1 cellular context compared by ENCODE assay signal in the genomic region with DNA sequence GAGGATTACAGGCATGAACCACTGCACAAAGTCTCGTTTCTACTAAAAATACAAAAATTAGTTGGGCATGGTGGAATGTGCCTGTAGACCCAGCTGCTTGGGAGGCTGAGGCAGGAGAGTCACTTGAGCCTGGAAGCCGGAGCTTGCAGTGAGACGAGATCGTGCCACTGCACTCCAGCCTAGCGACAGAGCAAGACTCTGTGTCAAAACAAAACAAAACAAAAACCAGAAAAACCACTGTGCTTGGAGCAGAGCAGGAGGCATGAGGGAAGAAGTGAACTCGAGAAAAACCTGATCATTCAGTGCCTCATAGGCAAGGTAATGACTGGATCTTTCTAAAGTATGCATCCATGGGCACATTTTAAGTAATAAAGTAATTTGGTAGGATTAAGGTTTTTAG.
TF ChIP-seq lines count a peak whose summit lies in the region.

No MANE protein-coding gene starts in this region.

TF ChIP-seq in HepG2, 621 proteins besides CTCF, POLR2A, EP300 and RAD21 (continued from another document):
- TF ChIP-seq, protein P1, sequence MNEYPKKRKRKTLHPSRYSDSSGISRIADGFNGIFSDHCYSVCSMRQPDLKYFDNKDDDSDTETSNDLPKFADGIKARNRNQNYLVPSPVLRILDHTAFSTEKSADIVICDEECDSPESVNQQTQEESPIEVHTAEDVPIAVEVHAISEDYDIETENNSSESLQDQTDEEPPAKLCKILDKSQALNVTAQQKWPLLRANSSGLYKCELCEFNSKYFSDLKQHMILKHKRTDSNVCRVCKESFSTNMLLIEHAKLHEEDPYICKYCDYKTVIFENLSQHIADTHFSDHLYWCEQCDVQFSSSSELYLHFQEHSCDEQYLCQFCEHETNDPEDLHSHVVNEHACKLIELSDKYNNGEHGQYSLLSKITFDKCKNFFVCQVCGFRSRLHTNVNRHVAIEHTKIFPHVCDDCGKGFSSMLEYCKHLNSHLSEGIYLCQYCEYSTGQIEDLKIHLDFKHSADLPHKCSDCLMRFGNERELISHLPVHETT (CRISPR knock-in tag; conservative IDR thresholded peaks at IDR 0.05), result no peak
- TF ChIP-seq ZNF891 (CRISPR knock-in tag; IDR thresholded peaks at IDR 0.05), result no peak
- TF ChIP-seq, protein P2, sequence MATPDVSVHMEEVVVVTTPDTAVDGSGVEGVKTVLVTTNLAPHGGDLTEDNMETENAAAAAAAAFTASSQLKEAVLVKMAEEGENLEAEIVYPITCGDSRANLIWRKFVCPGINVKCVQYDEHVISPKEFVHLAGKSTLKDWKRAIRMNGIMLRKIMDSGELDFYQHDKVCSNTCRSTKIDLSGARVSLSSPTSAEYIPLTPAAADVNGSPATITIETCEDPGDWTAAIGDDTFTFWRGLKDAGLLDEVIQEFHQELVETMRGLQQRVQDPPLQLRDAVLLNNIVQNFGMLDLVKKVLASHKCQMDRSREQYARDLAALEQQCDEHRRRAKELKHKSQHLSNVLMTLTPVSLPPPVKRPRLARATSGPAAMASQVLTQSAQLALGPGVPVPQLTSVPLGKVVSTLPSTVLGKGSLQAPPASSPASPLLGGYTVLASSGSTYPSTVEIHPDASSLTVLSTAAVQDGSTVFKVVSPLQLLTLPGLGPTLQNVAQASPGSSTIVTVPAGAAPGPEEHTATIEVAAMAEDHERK (CRISPR knock-in tag; IDR thresholded peaks at IDR 0.05; ENCODE audit: low read depth), result no peak
